Comparison of ENCODE assay signal across 31 cellular contexts in the genomic region with DNA sequence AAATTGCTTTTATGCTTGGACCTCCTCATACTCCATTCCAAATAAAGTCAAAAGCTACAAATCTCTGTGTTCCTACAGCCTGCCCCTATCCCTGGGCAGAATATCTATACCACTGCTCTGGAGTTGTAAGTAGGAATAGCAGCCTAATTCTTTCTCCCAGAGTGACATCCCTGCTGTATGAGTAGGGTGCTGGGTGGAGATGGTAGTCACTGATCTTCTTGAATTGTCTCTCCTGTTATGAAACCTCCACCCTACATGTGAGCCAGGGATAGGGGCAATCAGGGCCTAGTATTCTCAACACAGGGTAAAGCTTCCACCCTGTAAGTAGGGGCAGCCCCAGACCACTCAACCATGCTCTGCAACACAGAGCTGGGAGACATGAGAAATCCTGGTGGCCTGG. TPM values are rescaled to one million over a fixed set of nuclear protein-coding genes. Genes with fewer than 3 reads are reported as not detected.
"Had no signal": no experiment of that assay in that cellular context is flagged by ENCODE, and none has a peak within 500 bp of the region (broad histone marks: within the 10 kb centered on the region; RNA-seq: fewer than 3 reads in every experiment).

No MANE protein-coding gene starts in this region.

- H3K4me1 Mint-ChIP-seq: activated naive CD4-positive, alpha-beta T cell treated with anti-CD3 and anti-CD28 coated beads, Interleukin-2, amount 50 U/mL, for 24 hours; activated naive CD8-positive, alpha-beta T cell treated with anti-CD3 and anti-CD28 coated beads for 36 hours; activated naive CD8-positive, alpha-beta T cell treated with anti-CD3 and anti-CD28 coated beads, Interleukin-2, amount 50 U/mL, for 24 hours; activated T-helper 17 cell treated with anti-CD3 and anti-CD28 coated beads, Interleukin-2, amount 50 U/mL, for 72 hours; T-helper 17 cell had no signal

- H3K9me3 ChIP-seq: body of pancreas, gastrocnemius medialis had no signal

- H3K4me3 ChIP-seq: adrenal gland, body of pancreas, gastrocnemius medialis had no signal

- DNase-seq: activated CD4-positive, alpha-beta T cell treated with anti-CD3 and anti-CD28 coated beads for 4 hours; activated CD4-positive, alpha-beta T cell treated with anti-CD3 and anti-CD28 coated beads, Interleukin-2, amount 50 U/mL, for 1 hour; activated CD4-positive, alpha-beta T cell treated with anti-CD3 and anti-CD28 coated beads, Interleukin-2, amount 50 U/mL, for 48 hours; activated CD4-positive, CD25-positive, alpha-beta regulatory T cell; activated CD4-positive, CD25-positive, alpha-beta regulatory T cell treated with anti-CD3 and anti-CD28 coated beads, Interleukin-2, amount 50 U/mL, for 72 hours; activated CD8-positive, alpha-beta memory T cell treated with anti-CD3 and anti-CD28 coated beads for 24 hours; activated CD8-positive, alpha-beta T cell treated with anti-CD3 and anti-CD28 coated beads for 36 hours; activated effector memory CD4-positive, alpha-beta T cell treated with Interleukin-2 at 50 U/mL for 16 hours; activated gamma-delta T cell treated with Interleukin-2 at 50 U/mL for 16 hours; activated naive CD4-positive, alpha-beta T cell treated with Interleukin-2 at 50 U/mL for 16 hours; activated naive CD8-positive, alpha-beta T cell treated with anti-CD3 and anti-CD28 coated beads for 36 hours; activated naive CD8-positive, alpha-beta T cell treated with anti-CD3 and anti-CD28 coated beads, Interleukin-2, amount 50 U/mL, for 24 hours; activated T-cell treated with anti-CD3 and anti-CD28 coated beads, Interleukin-2, amount 50 U/mL, for 4 hours; adrenal gland; amygdala; aorta; body of pancreas; caudate nucleus; cortex of kidney; dermis blood vessel endothelial cell; effector CD4-positive, alpha-beta T cell; effector memory CD8-positive, alpha-beta T cell; foreskin fibroblast; gastrocnemius medialis; T-helper 1 cell; T-helper 17 cell; T1000 had no signal

- H3K27ac ChIP-seq: adrenal gland, body of pancreas, epithelial cell of prostate, gastrocnemius medialis had no signal

- H3K27ac Mint-ChIP-seq: activated CD8-positive, alpha-beta T cell treated with anti-CD3 and anti-CD28 coated beads for 36 hours; activated naive CD4-positive, alpha-beta T cell treated with anti-CD3 and anti-CD28 coated beads, Interleukin-2, amount 50 U/mL, for 24 hours; activated naive CD8-positive, alpha-beta T cell treated with anti-CD3 and anti-CD28 coated beads for 36 hours; activated naive CD8-positive, alpha-beta T cell treated with anti-CD3 and anti-CD28 coated beads, Interleukin-2, amount 50 U/mL, for 24 hours; activated T-helper 17 cell treated with anti-CD3 and anti-CD28 coated beads, Interleukin-2, amount 50 U/mL, for 72 hours; effector memory CD8-positive, alpha-beta T cell; T-helper 17 cell; T-helper 2 cell treated with Interferon-gamma antibody and Interleukin-4, amounts not matched to agents 5 μg/mL and 100 μg/mL, for 36 hours had no signal

- H3K9me3 Mint-ChIP-seq: activated CD8-positive, alpha-beta T cell treated with anti-CD3 and anti-CD28 coated beads for 36 hours; effector memory CD8-positive, alpha-beta T cell; T-helper 2 cell treated with Interferon-gamma antibody and Interleukin-4, amounts not matched to agents 5 μg/mL and 100 μg/mL, for 36 hours had no signal

- ATAC-seq: activated CD8-positive, alpha-beta T cell treated with anti-CD3 and anti-CD28 coated beads for 36 hours; activated naive CD8-positive, alpha-beta T cell treated with anti-CD3 and anti-CD28 coated beads, Interleukin-2, amount 50 U/mL, for 24 hours; activated T-cell treated with anti-CD3 and anti-CD28 coated beads, Interleukin-2, amount 50 U/mL, for 4 hours; activated T-helper 17 cell treated with anti-CD3 and anti-CD28 coated beads, Interleukin-2, amount 50 U/mL, for 72 hours; body of pancreas; effector memory CD8-positive, alpha-beta T cell; gastrocnemius medialis; T-helper 17 cell had no signal

- H3K36me3 ChIP-seq: adrenal gland, gastrocnemius medialis had no signal

- H3K4me3 Mint-ChIP-seq: activated CD8-positive, alpha-beta T cell treated with anti-CD3 and anti-CD28 coated beads for 36 hours; activated naive CD4-positive, alpha-beta T cell treated with anti-CD3 and anti-CD28 coated beads, Interleukin-2, amount 50 U/mL, for 24 hours; activated naive CD8-positive, alpha-beta T cell treated with anti-CD3 and anti-CD28 coated beads for 36 hours; activated naive CD8-positive, alpha-beta T cell treated with anti-CD3 and anti-CD28 coated beads, Interleukin-2, amount 50 U/mL, for 24 hours; activated T-cell treated with anti-CD3 and anti-CD28 coated beads, Interleukin-2, amount 50 U/mL, for 4 hours; activated T-helper 17 cell treated with anti-CD3 and anti-CD28 coated beads, Interleukin-2, amount 50 U/mL, for 72 hours; effector memory CD8-positive, alpha-beta T cell; T-helper 17 cell; T-helper 2 cell treated with Interferon-gamma antibody and Interleukin-4, amounts not matched to agents 5 μg/mL and 100 μg/mL, for 36 hours had no signal

- H3K27me3 ChIP-seq: adrenal gland, body of pancreas, gastrocnemius medialis had no signal

- H3K4me1 ChIP-seq: adrenal gland, body of pancreas, gastrocnemius medialis had no signal

RNA-seq across cellular contexts. Expression of a gene that starts 19.8 kb away (rescaled TPM):
- total RNA-seq: T-helper 17 cell had no signal
